In genomic region chr11:125164422-125165110, GRCh38 we compare ENCODE assay signal across 9 cellular contexts. TPM values are rescaled to one million over a fixed set of nuclear protein-coding genes. Genes with fewer than 3 reads are reported as not detected.
DNase-seq lines count a peak whose midpoint lies in the region; ATAC-seq and TF ChIP-seq lines count a peak whose summit lies in the region.
"Had no signal": no experiment of that assay in that cellular context is flagged by ENCODE, and none has a peak within 500 bp of the region (broad histone marks: within the 10 kb centered on the region; RNA-seq: fewer than 3 reads in every experiment).

Gene PKNOX2 (plus strand): TSS chr11:125164751. CDS start chr11:125351306, 186,555 bp downstream.

- intact Hi-C loops in Calu3 (cut with micrococcal nuclease; ENCODE audit: unreplicated experiment) (loop anchor here (5.0 kb wide), 2 partner anchors 183 to 233 kb away; no protein-coding TSS in a partner anchor), head of caudate nucleus (cut with DNase I) (loop anchor here (5.0 to 10.0 kb wide), 2 partner anchors 183 to 240 kb away; no protein-coding TSS in a partner anchor)

- peaks cover 0 to 12% of the 10 kb centered on the region in 2 donors for H3K27me3 ChIP-seq in Peyer's patch
- H3K27me3 ChIP-seq in osteoblast (ENCODE audit: insufficient read depth, low read length): peaks cover 28% of the 10 kb centered on the region

- H3K27ac Mint-ChIP-seq in Calu3 (ENCODE audit: unreplicated experiment): no peak within 1 kb of the TSS
- peak within 1 kb of the TSS in 1 of 2 donors; percentile 67 for H3K27ac Mint-ChIP-seq in activated naive CD4-positive, alpha-beta T cell treated with anti-CD3 and anti-CD28 coated beads, Interleukin-2, amount 50 U/mL, for 72 hours

- H3K9me3 Mint-ChIP-seq in Calu3 (ENCODE audit: low read depth, unreplicated experiment): no peaks in the 10 kb centered on the region
- H3K9me3 Mint-ChIP-seq in activated naive CD4-positive, alpha-beta T cell treated with anti-CD3 and anti-CD28 coated beads, Interleukin-2, amount 50 U/mL, for 72 hours: no peaks in the 10 kb centered on the region

- no TSS peak for BruUV-seq in Calu3 (replicated peaks; lab: Mats Ljungman, UMichigan)

- no peaks in the 10 kb centered on the region for H3K4me1 Mint-ChIP-seq in Calu3 (ENCODE audit: low read depth, unreplicated experiment)

- CTCF ChIA-PET in Calu3 (lab: Charles Lee): interaction anchor here (0.6 to 1.7 kb wide), 6 partner anchors 22 to 274 kb away, joined by 3 to 5 read pairs (median 4); no protein-coding TSS in a partner anchor

- H3K79me2 ChIP-seq in osteoblast (ENCODE audit: insufficient read depth, low read length): no peaks in the 10 kb centered on the region

- ATAC-seq in HG02885 (IDR thresholded peaks at IDR 0.05; ENCODE audit: poor library complexity, unreplicated experiment) (peak; percentile 49), HG02852 (IDR thresholded peaks at IDR 0.05; ENCODE audit: unreplicated experiment) (no peak)
- ATAC-seq in activated naive CD4-positive, alpha-beta T cell treated with anti-CD3 and anti-CD28 coated beads, Interleukin-2, amount 50 U/mL, for 72 hours: peak; percentile 66 to 80

- no peaks in the 10 kb centered on the region for H3K36me3 ChIP-seq in Peyer's patch
- H3K36me3 ChIP-seq in osteoblast (ENCODE audit: insufficient read depth, low read length): no peaks in the 10 kb centered on the region

- H3K4me1 ChIP-seq in Peyer's patch (peaks cover 0 to 24% (median 9%) of the 10 kb centered on the region in 4 donors), osteoblast (ENCODE audit: insufficient read depth, low read length) (peaks cover 11% of the 10 kb centered on the region)

- H3K4me3 Mint-ChIP-seq in Calu3 (ENCODE audit: low read depth, unreplicated experiment): peak within 1 kb of the TSS; percentile 78

- H3K4me3 ChIP-seq in Peyer's patch: peak within 1 kb of the TSS; percentile 44 to 77 (median 54)
- H3K4me3 ChIP-seq in osteoblast (ENCODE audit: insufficient read depth, low read length): peak within 1 kb of the TSS; percentile 73

- peak within 1 kb of the TSS; percentile 85 for H3K4me2 ChIP-seq in osteoblast (ENCODE audit: insufficient read depth, low read length)

- no peaks in the 10 kb centered on the region for H4K20me1 ChIP-seq in osteoblast (ENCODE audit: insufficient read depth, low read length)

- peaks cover 5% of the 10 kb centered on the region for H3K36me3 Mint-ChIP-seq in Calu3 (ENCODE audit: insufficient read depth, unreplicated experiment)
- H3K36me3 Mint-ChIP-seq in activated naive CD4-positive, alpha-beta T cell treated with anti-CD3 and anti-CD28 coated beads, Interleukin-2, amount 50 U/mL, for 72 hours: peaks cover 13 to 19% of the 10 kb centered on the region in 2 donors

- H3K9me3 ChIP-seq in Peyer's patch: no peaks in the 10 kb centered on the region
- H3K9me3 ChIP-seq in osteoblast (ENCODE audit: low read depth, low read length): no peaks in the 10 kb centered on the region

- H3K27ac ChIP-seq in Peyer's patch (peak within 1 kb of the TSS; percentile 63 to 87 (median 72)), osteoblast (ENCODE audit: low read depth, low read length) (no peak within 1 kb of the TSS), temporal lobe (ENCODE audit: low read depth, low read length) (peak within 1 kb of the TSS; percentile 76)

- H2AFZ ChIP-seq in osteoblast (ENCODE audit: low read length): peak within 1 kb of the TSS; percentile 88

- DNase-seq in Calu3 (peak; percentile 71), Peyer's patch (peak; percentile 35 to 74 (median 68)), head of caudate nucleus (peak; percentile 61 to 94 (median 86)), osteoblast (ENCODE audit: insufficient read length, low spot score, missing footprints) (peak; percentile 98)
- DNase-seq in activated naive CD4-positive, alpha-beta T cell treated with anti-CD3 and anti-CD28 coated beads, Interleukin-2, amount 50 U/mL, for 72 hours (ENCODE audit: low spot score in 2 of 2): peak in 1 of 2 donors; percentile 75

- no peak for TF ChIP-seq POLR2A in Peyer's patch (IDR thresholded peaks at IDR 0.05)

- TF ChIP-seq CTCF in Calu3 (IDR thresholded peaks at IDR 0.05; ENCODE audit: unreplicated experiment) (no peak), Peyer's patch (IDR thresholded peaks at IDR 0.05) (peak in 3 of 6 experiments; percentile 22 to 56 (median 25)), osteoblast (IDR thresholded peaks at IDR 0.05; ENCODE audit: extremely low read depth, low read depth, low read length) (peak; percentile 29)

- peaks cover 100% of the 10 kb centered on the region for H3K27me3 Mint-ChIP-seq in Calu3 (ENCODE audit: unreplicated experiment)

RNA-seq across cellular contexts. Expression of gene PKNOX2, which starts in this region (rescaled TPM):
- total RNA-seq in Calu3 (2022) (not detected in 2 replicates), Peyer's patch (1 to 10 TPM in 2 of 4 donors, not detected in 2; 1.4 to 8.3 TPM), osteoblast (under 0.01 and 1.2 TPM in 2 replicates), temporal lobe (5.4 TPM)
- total RNA-seq in activated naive CD4-positive, alpha-beta T cell treated with anti-CD3 and anti-CD28 coated beads, Interleukin-2, amount 50 U/mL, for 72 hours: under 1 TPM in 1 of 2 donors, not detected in 1; 0.08 TPM
- total RNA-seq: T-helper 2 cell treated with Interferon-gamma antibody and Interleukin-4, amounts not matched to agents 100 ng/mL and 5 ng/mL, for 36 hours had no signal

Comparison
In these comparisons a context has a peak if more than half of its experiments do, and no peak if none do; other contexts are left out.
1. Peak in DNase-seq in Calu3; RNA of the gene not detected or under 1 TPM.
2. Peak in ATAC-seq in activated naive CD4-positive, alpha-beta T cell treated with anti-CD3 and anti-CD28 coated beads, Interleukin-2, amount 50 U/mL, for 72 hours; RNA of the gene not detected or under 1 TPM.